ENCODE assay signal across 8 cellular contexts in genomic region chr6:90413867-90414266, GRCh38.
DNase-seq lines count a peak whose midpoint lies in the region; ATAC-seq, FAIRE-seq and TF ChIP-seq lines count a peak whose summit lies in the region.

No MANE protein-coding gene starts in this region.

- H3K36me3 ChIP-seq in cardiac muscle cell (no peaks in the 10 kb centered on the region), WERI-Rb-1 (no peaks in the 10 kb centered on the region)

- DNase-seq in cardiac muscle cell (ENCODE audit: low read depth in 1 of 2, low spot score in 1 of 2) = peak; percentile 37 to 77
- no peak for DNase-seq in Right ventricle myocardium inferior (ENCODE audit: missing footprints)
- DNase-seq in WERI-Rb-1 = peak; percentile 56
- DNase-seq in central memory CD4-positive, alpha-beta T cell = peak; percentile 85
- DNase-seq in midbrain (lab: John Stamatoyannopoulos, UW) = peak; percentile 10
- peak; percentile 43 to 48 for DNase-seq in stimulated activated CD8-positive, alpha-beta memory T cell treated with anti-CD3 and anti-CD28 coated beads, Interleukin-7, amount 100 ng/mL, for 1 hour (ENCODE audit: low read depth in 2 of 2)
- DNase-seq in H54 (ENCODE audit: insufficient read length, low spot score) = no peak

- H3K27ac ChIP-seq in cardiac muscle cell = no peak overlapping the region
- H3K27ac ChIP-seq in WERI-Rb-1 = no peak overlapping the region

- H3K4me3 ChIP-seq in cardiac muscle cell = no peak overlapping the region
- no peak overlapping the region for H3K4me3 ChIP-seq in WERI-Rb-1 (ENCODE audit: low read depth, low read length)

- H3K27me3 ChIP-seq in cardiac muscle cell (no peaks in the 10 kb centered on the region), WERI-Rb-1 (ENCODE audit: insufficient read depth, low read depth, severe bottlenecking) (no peaks in the 10 kb centered on the region)

- intact Hi-C loops in Right ventricle myocardium inferior (cut with DNase I) = no loop called here

- no peak for TF ChIP-seq POLR2A in H54 (IDR thresholded peaks at IDR 0.05; ENCODE audit: low read depth, low read length)

- H3K4me1 ChIP-seq in cardiac muscle cell (ENCODE audit: low read depth) = peaks cover 6% of the 10 kb centered on the region

- no peak for FAIRE-seq in H54 (lab: Jason Lieb, UNC)

- TF ChIP-seq CTCF in cardiac muscle cell (IDR thresholded peaks at IDR 0.05; ENCODE audit: low read depth, low read length) = no peak
- no peak for TF ChIP-seq CTCF in WERI-Rb-1 (IDR thresholded peaks at IDR 0.05; ENCODE audit: low read depth, low read length)

- H3K9me3 ChIP-seq in cardiac muscle cell (ENCODE audit: low read depth) (no peaks in the 10 kb centered on the region), WERI-Rb-1 (ENCODE audit: severe bottlenecking) (no peaks in the 10 kb centered on the region)

- no peak for ATAC-seq in Right ventricle myocardium inferior
- ATAC-seq in HG03460 (IDR thresholded peaks at IDR 0.05; ENCODE audit: unreplicated experiment) = no peak

Comparison
In these comparisons a context has a peak if more than half of its experiments do, and no peak if none do; other contexts are left out.
1. DNase-seq: peak in cardiac muscle cell (2 of 2), WERI-Rb-1 (single experiment), central memory CD4-positive, alpha-beta T cell (single experiment), midbrain (single experiment) and stimulated activated CD8-positive, alpha-beta memory T cell treated with anti-CD3 and anti-CD28 coated beads, Interleukin-7, amount 100 ng/mL, for 1 hour (2 of 2); none in Right ventricle myocardium inferior (single experiment) and H54 (single experiment).